ENCODE assay signal across 9 cellular contexts in genomic region chr12:95083938-95084337, GRCh38. TPM values are rescaled to one million over a fixed set of nuclear protein-coding genes. Genes with fewer than 3 reads are reported as not detected.
DNase-seq lines count a peak whose midpoint lies in the region; ATAC-seq and TF ChIP-seq lines count a peak whose summit lies in the region.
"Had no signal": no experiment of that assay in that cellular context is flagged by ENCODE, and none has a peak within 500 bp of the region (broad histone marks: within the 10 kb centered on the region; RNA-seq: fewer than 3 reads in every experiment).

No MANE protein-coding gene starts in this region.

- H3K9me3 ChIP-seq in SJCRH30 (replicated peaks) (no peaks in the 10 kb centered on the region), breast epithelium (no peaks in the 10 kb centered on the region)

- H3K27ac ChIP-seq in SJCRH30 (peak overlapping the region; percentile 45), breast epithelium (peak overlapping the region in 1 of 2 donors; percentile 5)

- peaks cover 16% of the 10 kb centered on the region for H3K4me1 ChIP-seq in SJCRH30
- no peaks in the 10 kb centered on the region for H3K4me1 ChIP-seq in breast epithelium

- peak; percentile 82 for ATAC-seq in omental fat pad (ENCODE audit: low FRiP score)
- ATAC-seq in GM21367 (IDR thresholded peaks at IDR 0.05; ENCODE audit: unreplicated experiment) = no peak

- H3K36me3 ChIP-seq in SJCRH30 (no peaks in the 10 kb centered on the region), breast epithelium (no peaks in the 10 kb centered on the region)

- in situ Hi-C loops in Caki2 (cut with HindIII; ENCODE audit: low pct_unique_long_range_greater_than_20kb, low sequenced_read_pairs) = no loop called here

- intact Hi-C loops in breast epithelium (cut with DNase I; ENCODE audit: low total_unique reads) = no loop called here

- H3K27me3 ChIP-seq in SJCRH30 = no peaks in the 10 kb centered on the region
- H3K27me3 ChIP-seq in breast epithelium = no peaks in the 10 kb centered on the region

- peak; percentile 73 for DNase-seq in Caki2 (ENCODE audit: low read depth)
- peak; percentile 61 to 78 for DNase-seq in SJCRH30
- DNase-seq in globus pallidus (ENCODE audit: low spot score) = peak; percentile 5
- DNase-seq in omental fat pad (ENCODE audit: low spot score) = no peak
- no peak for DNase-seq in breast epithelium (ENCODE audit: low spot score in 2 of 2)
- no peak for DNase-seq in NAMALWA (ENCODE audit: low spot score)
- no peak for DNase-seq in effector CD8-positive, alpha-beta T cell (lab: John Stamatoyannopoulos, UW)
- DNase-seq: NCI-H1436 had no signal

- no peak for TF ChIP-seq POLR2A in breast epithelium (IDR thresholded peaks at IDR 0.05)

- no peak overlapping the region for H3K4me3 ChIP-seq in SJCRH30
- H3K4me3 ChIP-seq in breast epithelium = no peak overlapping the region

- TF ChIP-seq CTCF in omental fat pad (IDR thresholded peaks at IDR 0.05) = no peak
- TF ChIP-seq CTCF in breast epithelium (IDR thresholded peaks at IDR 0.05) = no peak

RNA-seq across cellular contexts. Expression of gene NR2C1, which starts 10.5 kb away (rescaled TPM):
- 23.0 and 25.4 TPM in 2 replicates for total RNA-seq in Caki2 (2014; rRNA removed; shearing (Covaris generic); ENCODE audit: low replicate concordance)
- 33.7 and 39.1 TPM in 2 replicates for total RNA-seq in SJCRH30 (2014; rRNA removed; shearing (Covaris generic))
- 10 to 100 TPM; 23.3 to 67.1 (median 27.7) TPM for total RNA-seq in omental fat pad
- 10 to 100 TPM; 46.7 to 50.5 (median 47.7) TPM for total RNA-seq in breast epithelium

Comparison
In these comparisons a context has a peak if more than half of its experiments do, and no peak if none do; other contexts are left out.
1. DNase-seq: peak in Caki2 (single experiment), SJCRH30 (2 of 2) and globus pallidus (single experiment); none in omental fat pad (single experiment), breast epithelium (0 of 2), NAMALWA (single experiment) and effector CD8-positive, alpha-beta T cell (single experiment).